Comparison of ENCODE assay signal across 18 cellular contexts in genomic region chr5:101605700-101606099, GRCh38.
DNase-seq lines count a peak whose midpoint lies in the region; ATAC-seq and TF ChIP-seq lines count a peak whose summit lies in the region.
"Had no signal": no experiment of that assay in that cellular context is flagged by ENCODE, and none has a peak within 500 bp of the region (broad histone marks: within the 10 kb centered on the region; RNA-seq: fewer than 3 reads in every experiment).

No MANE protein-coding gene starts in this region.

- no peak for TF ChIP-seq CTCF in gastrocnemius medialis (IDR thresholded peaks at IDR 0.05 in 4 of 5, conservative IDR thresholded peaks at IDR 0.05 in 1 of 5)

- TF ChIP-seq POLR2A in GM18505 (IDR thresholded peaks at IDR 0.05; ENCODE audit: borderline replicate concordance, extremely low read depth, insufficient read depth, insufficient read length), result no peak
- no peak for TF ChIP-seq POLR2A in gastrocnemius medialis (IDR thresholded peaks at IDR 0.05)

- ATAC-seq in GM18505 (IDR thresholded peaks at IDR 0.05; ENCODE audit: unreplicated experiment) (peak; percentile 60), GM19467 (IDR thresholded peaks at IDR 0.05; ENCODE audit: unreplicated experiment) (peak; percentile 71), HG03025 (IDR thresholded peaks at IDR 0.05; ENCODE audit: low FRiP score, unreplicated experiment) (peak; percentile 81), gastrocnemius medialis (no peak), esophagus mucosa (no peak)
- ATAC-seq: GM23338, Panc1, SK-N-SH treated with all-trans-retinoic acid at 6 μM for 48 hours had no signal

- DNase-seq in KBM-7 (peak; percentile 76), AG20443 (ENCODE audit: low spot score) (no peak), NCI-H510A treated with DMSO at 0.1 percent for 48 hours (lab: John Stamatoyannopoulos, UW) (no peak), gastrocnemius medialis (no peak)
- DNase-seq: activated CD4-positive, alpha-beta memory T cell treated with anti-CD3 and anti-CD28 coated beads, Interleukin-2, amount 10 ng/mL, durations not matched to agents 7 days and 5 days; anterior cingulate cortex; colonic mucosa; COR-L47; head of caudate nucleus; NCI-H2227 treated with DMSO at 0.1 percent for 48 hours; spleen had no signal

- H3K4me3 ChIP-seq in gastrocnemius medialis, result no peak overlapping the region
- H3K4me3 ChIP-seq: colonic mucosa, GM23338, spleen had no signal

- no peaks in the 10 kb centered on the region for H3K9me3 ChIP-seq in gastrocnemius medialis
- H3K9me3 ChIP-seq: colonic mucosa, spleen had no signal

- H3K4me1 ChIP-seq in gastrocnemius medialis, result no peaks in the 10 kb centered on the region
- H3K4me1 ChIP-seq: colonic mucosa, spleen had no signal

- H3K27me3 ChIP-seq in gastrocnemius medialis, result no peaks in the 10 kb centered on the region
- H3K27me3 ChIP-seq: colonic mucosa, spleen had no signal

- intact Hi-C loops in gastrocnemius medialis (cut with DNase I; ENCODE audit: low total_unique reads), result no loop called here

- in situ Hi-C loops in KBM-7 (cut with MboI; ENCODE audit: low pct_unique_long_range_greater_than_20kb, low sequenced_read_pairs) (no loop called here), gastrocnemius medialis (cut with MboI; ENCODE audit: low sequenced_read_pairs in 4 of 4) (no loop called here)

- no peak overlapping the region for H3K27ac ChIP-seq in gastrocnemius medialis
- H3K27ac ChIP-seq: colonic mucosa, spleen had no signal

- H3K36me3 ChIP-seq in gastrocnemius medialis, result no peaks in the 10 kb centered on the region
- H3K36me3 ChIP-seq: colonic mucosa, spleen had no signal

Comparison
In these comparisons a context has a peak if more than half of its experiments do, and no peak if none do; other contexts are left out.
1. ATAC-seq: peak in GM18505 (single experiment), GM19467 (single experiment) and HG03025 (single experiment); none in gastrocnemius medialis (0 of 2) and esophagus mucosa (single experiment).